In the genomic region with DNA sequence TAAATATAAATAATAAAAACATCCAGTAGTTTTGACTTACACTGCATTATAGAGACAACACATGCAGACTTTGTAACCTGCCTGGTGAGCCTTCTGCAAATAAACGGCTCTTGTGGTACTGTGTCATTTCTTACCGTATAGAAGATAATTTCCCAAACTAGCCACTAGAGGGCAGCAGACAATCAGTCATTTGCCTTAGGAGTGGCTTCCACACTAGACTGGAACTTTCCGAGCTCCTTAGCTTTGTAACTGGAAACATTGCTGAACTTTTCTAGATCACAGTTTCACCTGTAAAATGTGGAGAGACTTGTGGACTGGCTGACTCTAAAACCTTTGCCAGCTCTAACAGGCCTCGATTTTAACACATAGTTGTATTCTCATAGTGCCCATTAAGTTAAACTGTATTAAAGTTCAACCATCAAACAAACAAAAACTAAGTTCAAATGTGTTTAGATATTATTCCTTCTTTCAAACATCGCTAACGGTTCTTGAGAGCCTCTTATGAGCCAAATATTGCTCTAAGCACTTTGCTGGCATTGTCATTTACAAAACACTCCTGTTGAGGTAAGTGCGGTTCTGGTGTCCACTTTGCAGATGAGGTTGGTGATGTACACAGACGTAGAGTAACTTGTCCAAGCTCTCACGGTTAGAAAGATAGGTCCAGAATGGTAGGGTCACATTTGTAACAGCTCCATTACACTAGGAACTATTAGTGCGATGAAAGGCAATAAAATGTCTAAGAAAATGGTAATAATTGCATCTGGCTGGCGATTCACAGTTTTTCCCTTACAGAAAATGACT, we compare ENCODE assay signal across 8 cellular contexts.
DNase-seq lines count a peak whose midpoint lies in the region; ATAC-seq and TF ChIP-seq lines count a peak whose summit lies in the region.

No MANE protein-coding gene starts in this region.

- H3K27me3 ChIP-seq in CD8-positive, alpha-beta memory T cell (ENCODE audit: insufficient read depth, low read length, poor library complexity, severe bottlenecking) = no peaks in the 10 kb centered on the region
- no peaks in the 10 kb centered on the region for H3K27me3 ChIP-seq in lung (ENCODE audit: control insufficient read depth, insufficient read depth)

- POLR2A ChIA-PET in CD8-positive, alpha-beta memory T cell (lab: Charles Lee) = no interaction called here

- H3K36me3 Mint-ChIP-seq in CD8-positive, alpha-beta memory T cell = no peaks in the 10 kb centered on the region

- peak in 4 of 5 donors; percentile 30 to 62 (median 56) for DNase-seq in CD8-positive, alpha-beta memory T cell
- DNase-seq in NCI-H345 (lab: John Stamatoyannopoulos, UW) (peak; percentile 83), dermis blood vessel endothelial cell (peak; percentile 94), lung (ENCODE audit: low spot score) (peak; percentile 54)
- peak; percentile 52 for DNase-seq in activated CD4-positive, CD25-positive, alpha-beta regulatory T cell treated with anti-CD3 and anti-CD28 coated beads, Interleukin-2, amount 50 U/mL, for 16 hours (ENCODE audit: low read depth, low spot score)
- peak; percentile 50 for DNase-seq in stimulated activated CD8-positive, alpha-beta memory T cell treated with anti-CD3 and anti-CD28 coated beads, Interleukin-4, amount 100 ng/mL, for 48 hours

- no peaks in the 10 kb centered on the region for H3K9me3 Mint-ChIP-seq in CD8-positive, alpha-beta memory T cell

- WGBS in lung, 2 donors = 47 to 56% methylated on average over 11 of the region's 11 CpGs

- TF ChIP-seq CTCF in lung (IDR thresholded peaks at IDR 0.05; ENCODE audit: control extremely low read depth, extremely low read depth) = peak; percentile 83

- H3K4me1 Mint-ChIP-seq in CD8-positive, alpha-beta memory T cell = no peaks in the 10 kb centered on the region

- no peaks in the 10 kb centered on the region for H3K9me3 ChIP-seq in CD8-positive, alpha-beta memory T cell (ENCODE audit: low read length)
- no peaks in the 10 kb centered on the region for H3K9me3 ChIP-seq in lung (ENCODE audit: control insufficient read depth in 2 of 2, insufficient read depth in 1 of 2, low read length in 1 of 2)

- ATAC-seq in GM19324 (IDR thresholded peaks at IDR 0.05; ENCODE audit: low FRiP score, unreplicated experiment) (peak; percentile 94), HG03378 (IDR thresholded peaks at IDR 0.05; ENCODE audit: unreplicated experiment) (peak; percentile 97), lung (ENCODE audit: insufficient read depth, low FRiP score) (peak; percentile 91)

- no peaks in the 10 kb centered on the region for H3K36me3 ChIP-seq in CD8-positive, alpha-beta memory T cell (ENCODE audit: insufficient read depth, low read length)
- H3K36me3 ChIP-seq in lung (ENCODE audit: control insufficient read depth in 2 of 2, insufficient read depth in 2 of 2, low read length in 2 of 2) = no peaks in the 10 kb centered on the region

- H3K27ac Mint-ChIP-seq in CD8-positive, alpha-beta memory T cell = peak overlapping the region in 1 of 8 donors; percentile 30

- no peaks in the 10 kb centered on the region for H3K4me1 ChIP-seq in CD8-positive, alpha-beta memory T cell (ENCODE audit: insufficient read depth, low read length)
- no peaks in the 10 kb centered on the region for H3K4me1 ChIP-seq in lung (ENCODE audit: control insufficient read depth in 2 of 2, insufficient read depth in 2 of 2, low read length in 2 of 2)

- H3K27ac ChIP-seq in CD8-positive, alpha-beta memory T cell (ENCODE audit: low read depth, low read length) = no peak overlapping the region
- H3K27ac ChIP-seq in lung (ENCODE audit: low read depth in 1 of 2, low read length in 1 of 2) = no peak overlapping the region

- CTCF ChIA-PET in CD8-positive, alpha-beta memory T cell (lab: Charles Lee) = interaction anchor here (0.8 to 3.3 kb wide), 9 partner anchors 9 to 1264 kb away, joined by 3 to 24 read pairs (median 5); no protein-coding TSS in a partner anchor

- H3K4me3 ChIP-seq in CD8-positive, alpha-beta memory T cell (ENCODE audit: low read length) = no peak overlapping the region
- H3K4me3 ChIP-seq in lung = no peak overlapping the region

- H3K4me3 Mint-ChIP-seq in CD8-positive, alpha-beta memory T cell = no peak overlapping the region

- H3K27me3 Mint-ChIP-seq in CD8-positive, alpha-beta memory T cell = peaks cover 0 to 4% of the 10 kb centered on the region in 2 donors
